ENCODE assay signal across 24 cellular contexts in the genomic region with DNA sequence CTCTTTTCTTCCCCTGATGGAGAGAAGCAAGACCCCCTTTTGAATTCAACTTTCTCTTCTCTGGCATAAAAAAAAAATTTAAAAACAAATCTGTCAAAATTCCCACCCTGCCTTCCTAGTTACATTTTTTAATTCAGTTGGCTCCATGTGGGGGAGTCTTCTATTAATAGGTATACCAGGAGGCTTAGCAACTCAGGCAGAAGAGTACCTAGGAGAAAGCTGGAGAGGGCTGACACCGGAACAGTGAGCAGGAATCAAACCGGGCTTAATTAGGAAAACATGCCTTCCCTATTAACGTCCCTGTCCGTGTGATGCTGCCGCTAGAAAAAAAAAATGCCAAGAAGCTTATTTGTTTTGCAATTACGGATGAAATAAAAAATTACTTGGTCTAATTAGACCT.
"Had no signal": no experiment of that assay in that cellular context is flagged by ENCODE, and none has a peak within 500 bp of the region (broad histone marks: within the 10 kb centered on the region; RNA-seq: fewer than 3 reads in every experiment).

No MANE protein-coding gene starts in this region.

- H3K9me3 ChIP-seq: adrenal gland, ascending aorta, vagina had no signal

- DNase-seq: activated CD4-positive, alpha-beta T cell treated with anti-CD3 and anti-CD28 coated beads, Interleukin-2, amount 10 ng/mL, durations not matched to agents 7 days and 5 days; activated CD4-positive, CD25-positive, alpha-beta regulatory T cell treated with anti-CD3 and anti-CD28 coated beads, Interleukin-2, amount 50 U/mL, for 72 hours; activated CD8-positive, alpha-beta memory T cell treated with anti-CD3 and anti-CD28 coated beads for 24 hours; activated CD8-positive, alpha-beta memory T cell treated with anti-CD3 and anti-CD28 coated beads, Interleukin-2, amount 50 U/mL, for 4 hours; activated T-cell treated with anti-CD3 and anti-CD28 coated beads, Interleukin-2, amount 50 U/mL, for 24 hours; adrenal gland; cortex of kidney; foreskin fibroblast; heart right ventricle; kidney; naive thymus-derived CD4-positive, alpha-beta T cell; posterior cingulate gyrus; small intestine; stimulated activated CD4-positive, alpha-beta T cell treated with anti-CD3 and anti-CD28 coated beads, Interleukin-2, amount 100 ng/mL, for 24 hours; trophoblast cell; WERI-Rb-1 had no signal

- H3K36me3 ChIP-seq: adrenal gland, ascending aorta, heart right ventricle, neural progenitor cell, vagina, WERI-Rb-1 had no signal

- H3K27ac ChIP-seq: adrenal gland, ascending aorta, epithelial cell of prostate, heart right ventricle, neural progenitor cell, vagina, WERI-Rb-1 had no signal

- ATAC-seq: activated naive CD4-positive, alpha-beta T cell treated with anti-CD3 and anti-CD28 coated beads, Interleukin-2, amount 50 U/mL, for 72 hours; activated T-helper 17 cell treated with anti-CD3 and anti-CD28 coated beads, Interleukin-2, amount 50 U/mL, for 72 hours; heart right ventricle; naive thymus-derived CD4-positive, alpha-beta T cell; sciatic nerve; stimulated activated memory B cell treated with anti-CD40 and anti-IgM and Interleukin-4, amounts not matched to agents 10 μg/mL and 1 μg/mL and 100 μg/mL, for 72 hours had no signal

- H3K27me3 ChIP-seq: ascending aorta, neural progenitor cell, vagina had no signal

- H3K4me1 ChIP-seq: adrenal gland, ascending aorta had no signal

- H3K4me3 ChIP-seq: adrenal gland, ascending aorta, heart right ventricle, neural progenitor cell, vagina had no signal
